Comparison of ENCODE assay signal across 1 cellular context in the genomic region with DNA sequence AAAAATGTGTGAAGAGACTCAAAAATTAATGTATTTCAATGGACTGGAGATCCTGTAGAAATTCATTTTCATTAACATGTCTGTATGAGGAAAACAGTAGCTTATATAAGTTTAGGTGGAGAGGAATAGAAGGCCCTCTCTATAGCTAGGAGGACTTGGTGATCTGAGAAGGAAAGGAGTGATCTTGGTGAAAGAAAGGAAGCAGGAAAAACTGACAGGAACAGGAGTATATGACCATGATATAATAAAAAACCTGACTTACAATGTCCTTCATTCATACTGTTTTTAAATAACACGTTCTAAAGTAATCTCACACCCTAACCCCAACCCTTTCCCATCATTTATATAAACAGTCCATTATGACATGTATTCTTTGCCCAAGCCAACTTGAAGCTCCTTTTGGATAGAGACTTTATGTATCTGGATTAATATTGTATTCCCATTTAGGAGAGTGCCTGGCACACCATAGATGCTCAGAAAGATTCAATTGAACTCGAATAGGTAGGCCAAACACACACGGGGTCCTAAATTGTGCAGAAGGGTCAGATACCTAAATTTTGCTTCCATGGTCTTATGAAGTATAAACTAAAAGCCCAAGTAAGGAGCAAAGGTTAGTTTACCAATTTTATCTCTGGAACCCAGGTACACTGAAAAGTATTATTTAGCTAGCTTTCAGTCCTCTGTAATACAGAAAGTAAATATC.
TF ChIP-seq lines count a peak whose summit lies in the region.

No MANE protein-coding gene starts in this region.

TF ChIP-seq in K562, 482 proteins besides CTCF, POLR2A, EP300 and RAD21 (continued from another document and continues in another):
- TF ChIP-seq, protein P1, sequence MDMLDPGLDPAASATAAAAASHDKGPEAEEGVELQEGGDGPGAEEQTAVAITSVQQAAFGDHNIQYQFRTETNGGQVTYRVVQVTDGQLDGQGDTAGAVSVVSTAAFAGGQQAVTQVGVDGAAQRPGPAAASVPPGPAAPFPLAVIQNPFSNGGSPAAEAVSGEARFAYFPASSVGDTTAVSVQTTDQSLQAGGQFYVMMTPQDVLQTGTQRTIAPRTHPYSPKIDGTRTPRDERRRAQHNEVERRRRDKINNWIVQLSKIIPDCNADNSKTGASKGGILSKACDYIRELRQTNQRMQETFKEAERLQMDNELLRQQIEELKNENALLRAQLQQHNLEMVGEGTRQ (CRISPR knock-in tag; IDR thresholded peaks at IDR 0.05) = no peak
- TF ChIP-seq, protein P2, sequence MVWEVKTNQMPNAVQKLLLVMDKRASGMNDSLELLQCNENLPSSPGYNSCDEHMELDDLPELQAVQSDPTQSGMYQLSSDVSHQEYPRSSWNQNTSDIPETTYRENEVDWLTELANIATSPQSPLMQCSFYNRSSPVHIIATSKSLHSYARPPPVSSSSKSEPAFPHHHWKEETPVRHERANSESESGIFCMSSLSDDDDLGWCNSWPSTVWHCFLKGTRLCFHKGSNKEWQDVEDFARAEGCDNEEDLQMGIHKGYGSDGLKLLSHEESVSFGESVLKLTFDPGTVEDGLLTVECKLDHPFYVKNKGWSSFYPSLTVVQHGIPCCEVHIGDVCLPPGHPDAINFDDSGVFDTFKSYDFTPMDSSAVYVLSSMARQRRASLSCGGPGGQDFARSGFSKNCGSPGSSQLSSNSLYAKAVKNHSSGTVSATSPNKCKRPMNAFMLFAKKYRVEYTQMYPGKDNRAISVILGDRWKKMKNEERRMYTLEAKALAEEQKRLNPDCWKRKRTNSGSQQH (CRISPR knock-in tag; IDR thresholded peaks at IDR 0.05) = peak; percentile 71; the same call in 1 of the 2 replicates
- no peak for TF ChIP-seq ZNF384 (IDR thresholded peaks at IDR 0.05; ENCODE audit: low read depth, low read length)
- TF ChIP-seq RBFOX2 (IDR thresholded peaks at IDR 0.05; ENCODE audit: low read depth, low read length) = peak; percentile 21; the same call in 1 of the 2 replicates
- no peak for TF ChIP-seq ATF1 (CRISPR knock-in tag; IDR thresholded peaks at IDR 0.05)
- no peak for TF ChIP-seq ATF1 (tag; IDR thresholded peaks at IDR 0.05)
- TF ChIP-seq RFX5 (IDR thresholded peaks at IDR 0.05; ENCODE audit: low read depth, low read length) = no peak
- TF ChIP-seq MEIS2 (IDR thresholded peaks at IDR 0.05; ENCODE audit: partially characterized antibody) = no peak
- TF ChIP-seq TFAM (CRISPR knock-in tag; conservative IDR thresholded peaks at IDR 0.05) = no peak
- TF ChIP-seq CC2D1A (IDR thresholded peaks at IDR 0.05) = no peak
- TF ChIP-seq, protein P3, sequence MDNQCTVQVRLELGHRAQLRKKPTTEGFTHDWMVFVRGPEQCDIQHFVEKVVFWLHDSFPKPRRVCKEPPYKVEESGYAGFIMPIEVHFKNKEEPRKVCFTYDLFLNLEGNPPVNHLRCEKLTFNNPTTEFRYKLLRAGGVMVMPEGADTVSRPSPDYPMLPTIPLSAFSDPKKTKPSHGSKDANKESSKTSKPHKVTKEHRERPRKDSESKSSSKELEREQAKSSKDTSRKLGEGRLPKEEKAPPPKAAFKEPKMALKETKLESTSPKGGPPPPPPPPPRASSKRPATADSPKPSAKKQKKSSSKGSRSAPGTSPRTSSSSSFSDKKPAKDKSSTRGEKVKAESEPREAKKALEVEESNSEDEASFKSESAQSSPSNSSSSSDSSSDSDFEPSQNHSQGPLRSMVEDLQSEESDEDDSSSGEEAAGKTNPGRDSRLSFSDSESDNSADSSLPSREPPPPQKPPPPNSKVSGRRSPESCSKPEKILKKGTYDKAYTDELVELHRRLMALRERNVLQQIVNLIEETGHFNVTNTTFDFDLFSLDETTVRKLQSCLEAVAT (IDR thresholded peaks at IDR 0.05) = peak in 1 of 2 experiments; percentile 80; a peak in 3 of 4 replicates
- TF ChIP-seq NCOA4 (IDR thresholded peaks at IDR 0.05; ENCODE audit: partially characterized antibody) = no peak
- TF ChIP-seq PHF8 (IDR thresholded peaks at IDR 0.05; ENCODE audit: borderline replicate concordance, low read length) = no peak
- TF ChIP-seq, protein P4, sequence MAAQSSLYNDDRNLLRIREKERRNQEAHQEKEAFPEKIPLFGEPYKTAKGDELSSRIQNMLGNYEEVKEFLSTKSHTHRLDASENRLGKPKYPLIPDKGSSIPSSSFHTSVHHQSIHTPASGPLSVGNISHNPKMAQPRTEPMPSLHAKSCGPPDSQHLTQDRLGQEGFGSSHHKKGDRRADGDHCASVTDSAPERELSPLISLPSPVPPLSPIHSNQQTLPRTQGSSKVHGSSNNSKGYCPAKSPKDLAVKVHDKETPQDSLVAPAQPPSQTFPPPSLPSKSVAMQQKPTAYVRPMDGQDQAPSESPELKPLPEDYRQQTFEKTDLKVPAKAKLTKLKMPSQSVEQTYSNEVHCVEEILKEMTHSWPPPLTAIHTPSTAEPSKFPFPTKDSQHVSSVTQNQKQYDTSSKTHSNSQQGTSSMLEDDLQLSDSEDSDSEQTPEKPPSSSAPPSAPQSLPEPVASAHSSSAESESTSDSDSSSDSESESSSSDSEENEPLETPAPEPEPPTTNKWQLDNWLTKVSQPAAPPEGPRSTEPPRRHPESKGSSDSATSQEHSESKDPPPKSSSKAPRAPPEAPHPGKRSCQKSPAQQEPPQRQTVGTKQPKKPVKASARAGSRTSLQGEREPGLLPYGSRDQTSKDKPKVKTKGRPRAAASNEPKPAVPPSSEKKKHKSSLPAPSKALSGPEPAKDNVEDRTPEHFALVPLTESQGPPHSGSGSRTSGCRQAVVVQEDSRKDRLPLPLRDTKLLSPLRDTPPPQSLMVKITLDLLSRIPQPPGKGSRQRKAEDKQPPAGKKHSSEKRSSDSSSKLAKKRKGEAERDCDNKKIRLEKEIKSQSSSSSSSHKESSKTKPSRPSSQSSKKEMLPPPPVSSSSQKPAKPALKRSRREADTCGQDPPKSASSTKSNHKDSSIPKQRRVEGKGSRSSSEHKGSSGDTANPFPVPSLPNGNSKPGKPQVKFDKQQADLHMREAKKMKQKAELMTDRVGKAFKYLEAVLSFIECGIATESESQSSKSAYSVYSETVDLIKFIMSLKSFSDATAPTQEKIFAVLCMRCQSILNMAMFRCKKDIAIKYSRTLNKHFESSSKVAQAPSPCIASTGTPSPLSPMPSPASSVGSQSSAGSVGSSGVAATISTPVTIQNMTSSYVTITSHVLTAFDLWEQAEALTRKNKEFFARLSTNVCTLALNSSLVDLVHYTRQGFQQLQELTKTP (IDR thresholded peaks at IDR 0.05; ENCODE audit: low read depth in 1 of 2, partially characterized antibody in 2 of 2) = no peak
- TF ChIP-seq, protein P5, sequence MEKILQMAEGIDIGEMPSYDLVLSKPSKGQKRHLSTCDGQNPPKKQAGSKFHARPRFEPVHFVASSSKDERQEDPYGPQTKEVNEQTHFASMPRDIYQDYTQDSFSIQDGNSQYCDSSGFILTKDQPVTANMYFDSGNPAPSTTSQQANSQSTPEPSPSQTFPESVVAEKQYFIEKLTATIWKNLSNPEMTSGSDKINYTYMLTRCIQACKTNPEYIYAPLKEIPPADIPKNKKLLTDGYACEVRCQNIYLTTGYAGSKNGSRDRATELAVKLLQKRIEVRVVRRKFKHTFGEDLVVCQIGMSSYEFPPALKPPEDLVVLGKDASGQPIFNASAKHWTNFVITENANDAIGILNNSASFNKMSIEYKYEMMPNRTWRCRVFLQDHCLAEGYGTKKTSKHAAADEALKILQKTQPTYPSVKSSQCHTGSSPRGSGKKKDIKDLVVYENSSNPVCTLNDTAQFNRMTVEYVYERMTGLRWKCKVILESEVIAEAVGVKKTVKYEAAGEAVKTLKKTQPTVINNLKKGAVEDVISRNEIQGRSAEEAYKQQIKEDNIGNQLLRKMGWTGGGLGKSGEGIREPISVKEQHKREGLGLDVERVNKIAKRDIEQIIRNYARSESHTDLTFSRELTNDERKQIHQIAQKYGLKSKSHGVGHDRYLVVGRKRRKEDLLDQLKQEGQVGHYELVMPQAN (IDR thresholded peaks at IDR 0.05; ENCODE audit: borderline replicate concordance) = 0 out of 2 replicates have a peak, but pooled peaks have one; percentile 2
- no peak for TF ChIP-seq ZNF408 (CRISPR knock-in tag; IDR thresholded peaks at IDR 0.05; ENCODE audit: low read depth)
- no peak for TF ChIP-seq PHTF2 (CRISPR knock-in tag; IDR thresholded peaks at IDR 0.05)
- TF ChIP-seq RBM39 (optimal IDR thresholded peaks at IDR 0.05; ENCODE audit: low read depth, low read length) = no peak
- TF ChIP-seq, protein P6, sequence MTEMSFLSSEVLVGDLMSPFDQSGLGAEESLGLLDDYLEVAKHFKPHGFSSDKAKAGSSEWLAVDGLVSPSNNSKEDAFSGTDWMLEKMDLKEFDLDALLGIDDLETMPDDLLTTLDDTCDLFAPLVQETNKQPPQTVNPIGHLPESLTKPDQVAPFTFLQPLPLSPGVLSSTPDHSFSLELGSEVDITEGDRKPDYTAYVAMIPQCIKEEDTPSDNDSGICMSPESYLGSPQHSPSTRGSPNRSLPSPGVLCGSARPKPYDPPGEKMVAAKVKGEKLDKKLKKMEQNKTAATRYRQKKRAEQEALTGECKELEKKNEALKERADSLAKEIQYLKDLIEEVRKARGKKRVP (CRISPR knock-in tag; IDR thresholded peaks at IDR 0.05) = no peak
- no peak for TF ChIP-seq HSF4 (CRISPR knock-in tag; IDR thresholded peaks at IDR 0.05; ENCODE audit: borderline replicate concordance)
- TF ChIP-seq, protein P7, sequence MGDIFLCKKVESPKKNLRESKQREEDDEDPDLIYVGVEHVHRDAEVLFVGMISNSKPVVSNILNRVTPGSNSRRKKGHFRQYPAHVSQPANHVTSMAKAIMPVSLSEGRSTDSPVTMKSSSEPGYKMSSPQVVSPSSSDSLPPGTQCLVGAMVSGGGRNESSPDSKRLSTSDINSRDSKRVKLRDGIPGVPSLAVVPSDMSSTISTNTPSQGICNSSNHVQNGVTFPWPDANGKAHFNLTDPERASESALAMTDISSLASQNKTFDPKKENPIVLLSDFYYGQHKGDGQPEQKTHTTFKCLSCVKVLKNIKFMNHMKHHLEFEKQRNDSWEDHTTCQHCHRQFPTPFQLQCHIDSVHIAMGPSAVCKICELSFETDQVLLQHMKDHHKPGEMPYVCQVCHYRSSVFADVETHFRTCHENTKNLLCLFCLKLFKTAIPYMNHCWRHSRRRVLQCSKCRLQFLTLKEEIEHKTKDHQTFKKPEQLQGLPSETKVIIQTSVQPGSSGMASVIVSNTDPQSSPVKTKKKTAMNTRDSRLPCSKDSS (IDR thresholded peaks at IDR 0.05; ENCODE audit: low read depth, partially characterized antibody) = no peak
- TF ChIP-seq SIX5 (IDR thresholded peaks at IDR 0.05; ENCODE audit: borderline replicate concordance in 1 of 2, insufficient read depth in 1 of 2, low read depth in 1 of 2, low read length in 2 of 2) = no peak
- TF ChIP-seq TARDBP (IDR thresholded peaks at IDR 0.05) = no peak
- no peak for TF ChIP-seq SIN3B (IDR thresholded peaks at IDR 0.05; ENCODE audit: low read depth)
- no peak for TF ChIP-seq CREBBP (IDR thresholded peaks at IDR 0.05; ENCODE audit: low read depth, low read length)
- TF ChIP-seq, protein P8, sequence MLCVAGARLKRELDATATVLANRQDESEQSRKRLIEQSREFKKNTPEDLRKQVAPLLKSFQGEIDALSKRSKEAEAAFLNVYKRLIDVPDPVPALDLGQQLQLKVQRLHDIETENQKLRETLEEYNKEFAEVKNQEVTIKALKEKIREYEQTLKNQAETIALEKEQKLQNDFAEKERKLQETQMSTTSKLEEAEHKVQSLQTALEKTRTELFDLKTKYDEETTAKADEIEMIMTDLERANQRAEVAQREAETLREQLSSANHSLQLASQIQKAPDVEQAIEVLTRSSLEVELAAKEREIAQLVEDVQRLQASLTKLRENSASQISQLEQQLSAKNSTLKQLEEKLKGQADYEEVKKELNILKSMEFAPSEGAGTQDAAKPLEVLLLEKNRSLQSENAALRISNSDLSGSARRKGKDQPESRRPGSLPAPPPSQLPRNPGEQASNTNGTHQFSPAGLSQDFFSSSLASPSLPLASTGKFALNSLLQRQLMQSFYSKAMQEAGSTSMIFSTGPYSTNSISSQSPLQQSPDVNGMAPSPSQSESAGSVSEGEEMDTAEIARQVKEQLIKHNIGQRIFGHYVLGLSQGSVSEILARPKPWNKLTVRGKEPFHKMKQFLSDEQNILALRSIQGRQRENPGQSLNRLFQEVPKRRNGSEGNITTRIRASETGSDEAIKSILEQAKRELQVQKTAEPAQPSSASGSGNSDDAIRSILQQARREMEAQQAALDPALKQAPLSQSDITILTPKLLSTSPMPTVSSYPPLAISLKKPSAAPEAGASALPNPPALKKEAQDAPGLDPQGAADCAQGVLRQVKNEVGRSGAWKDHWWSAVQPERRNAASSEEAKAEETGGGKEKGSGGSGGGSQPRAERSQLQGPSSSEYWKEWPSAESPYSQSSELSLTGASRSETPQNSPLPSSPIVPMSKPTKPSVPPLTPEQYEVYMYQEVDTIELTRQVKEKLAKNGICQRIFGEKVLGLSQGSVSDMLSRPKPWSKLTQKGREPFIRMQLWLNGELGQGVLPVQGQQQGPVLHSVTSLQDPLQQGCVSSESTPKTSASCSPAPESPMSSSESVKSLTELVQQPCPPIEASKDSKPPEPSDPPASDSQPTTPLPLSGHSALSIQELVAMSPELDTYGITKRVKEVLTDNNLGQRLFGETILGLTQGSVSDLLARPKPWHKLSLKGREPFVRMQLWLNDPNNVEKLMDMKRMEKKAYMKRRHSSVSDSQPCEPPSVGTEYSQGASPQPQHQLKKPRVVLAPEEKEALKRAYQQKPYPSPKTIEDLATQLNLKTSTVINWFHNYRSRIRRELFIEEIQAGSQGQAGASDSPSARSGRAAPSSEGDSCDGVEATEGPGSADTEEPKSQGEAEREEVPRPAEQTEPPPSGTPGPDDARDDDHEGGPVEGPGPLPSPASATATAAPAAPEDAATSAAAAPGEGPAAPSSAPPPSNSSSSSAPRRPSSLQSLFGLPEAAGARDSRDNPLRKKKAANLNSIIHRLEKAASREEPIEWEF (CRISPR knock-in tag; IDR thresholded peaks at IDR 0.05) = no peak
- no peak for TF ChIP-seq ZNF184 (CRISPR knock-in tag; IDR thresholded peaks at IDR 0.05)
- TF ChIP-seq, protein P9, sequence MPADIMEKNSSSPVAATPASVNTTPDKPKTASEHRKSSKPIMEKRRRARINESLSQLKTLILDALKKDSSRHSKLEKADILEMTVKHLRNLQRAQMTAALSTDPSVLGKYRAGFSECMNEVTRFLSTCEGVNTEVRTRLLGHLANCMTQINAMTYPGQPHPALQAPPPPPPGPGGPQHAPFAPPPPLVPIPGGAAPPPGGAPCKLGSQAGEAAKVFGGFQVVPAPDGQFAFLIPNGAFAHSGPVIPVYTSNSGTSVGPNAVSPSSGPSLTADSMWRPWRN (IDR thresholded peaks at IDR 0.05; ENCODE audit: low read depth) = no peak
- TF ChIP-seq HMG20A (CRISPR knock-in tag; conservative IDR thresholded peaks at IDR 0.05) = no peak
- peak; percentile 62; the same call in 1 of the 2 replicates for TF ChIP-seq OTX1 (CRISPR knock-in tag; IDR thresholded peaks at IDR 0.05)
- TF ChIP-seq CBX1 (IDR thresholded peaks at IDR 0.05; ENCODE audit: low read depth) = no peak
- peak; percentile 14; the same call in 1 of the 2 replicates for TF ChIP-seq MXI1 (IDR thresholded peaks at IDR 0.05; ENCODE audit: low read depth, low read length)
- no peak for TF ChIP-seq NFE2L1 (tag; IDR thresholded peaks at IDR 0.05; ENCODE audit: borderline replicate concordance, low read depth)
- TF ChIP-seq, protein P10, sequence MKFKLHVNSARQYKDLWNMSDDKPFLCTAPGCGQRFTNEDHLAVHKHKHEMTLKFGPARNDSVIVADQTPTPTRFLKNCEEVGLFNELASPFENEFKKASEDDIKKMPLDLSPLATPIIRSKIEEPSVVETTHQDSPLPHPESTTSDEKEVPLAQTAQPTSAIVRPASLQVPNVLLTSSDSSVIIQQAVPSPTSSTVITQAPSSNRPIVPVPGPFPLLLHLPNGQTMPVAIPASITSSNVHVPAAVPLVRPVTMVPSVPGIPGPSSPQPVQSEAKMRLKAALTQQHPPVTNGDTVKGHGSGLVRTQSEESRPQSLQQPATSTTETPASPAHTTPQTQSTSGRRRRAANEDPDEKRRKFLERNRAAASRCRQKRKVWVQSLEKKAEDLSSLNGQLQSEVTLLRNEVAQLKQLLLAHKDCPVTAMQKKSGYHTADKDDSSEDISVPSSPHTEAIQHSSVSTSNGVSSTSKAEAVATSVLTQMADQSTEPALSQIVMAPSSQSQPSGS (CRISPR knock-in tag; IDR thresholded peaks at IDR 0.05) = no peak
- no peak for TF ChIP-seq JUNB (CRISPR knock-in tag; conservative IDR thresholded peaks at IDR 0.05)
- TF ChIP-seq C11orf30 (IDR thresholded peaks at IDR 0.05; ENCODE audit: low read depth) = no peak
